Comparison of ENCODE assay signal across 27 cellular contexts in the genomic region with DNA sequence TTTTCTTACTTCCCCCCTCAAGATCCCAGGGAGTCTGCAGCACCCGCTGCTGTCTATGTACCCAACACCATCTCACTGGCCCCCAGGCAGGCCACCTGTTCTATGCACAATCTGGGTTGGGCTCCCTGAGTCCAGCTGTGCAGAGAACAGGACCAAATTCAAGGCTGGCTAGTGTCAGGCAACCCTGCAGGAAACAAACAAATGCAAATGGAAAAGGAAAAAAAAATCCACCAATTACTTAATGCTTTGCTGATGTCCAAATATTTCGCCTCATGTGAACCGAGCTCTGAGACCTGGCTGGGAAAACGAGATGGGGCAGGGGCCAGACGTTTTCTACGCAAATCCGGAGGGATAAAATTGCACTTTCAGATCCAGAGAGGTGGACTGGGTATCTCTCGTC.
DNase-seq lines count a peak whose midpoint lies in the region; ATAC-seq and TF ChIP-seq lines count a peak whose summit lies in the region.
"Had no signal": no experiment of that assay in that cellular context is flagged by ENCODE, and none has a peak within 500 bp of the region (broad histone marks: within the 10 kb centered on the region; RNA-seq: fewer than 3 reads in every experiment).

No MANE protein-coding gene starts in this region.

- H2AFZ ChIP-seq in SK-N-SH (ENCODE audit: low read depth) (no peak overlapping the region), mammary epithelial cell (ENCODE audit: low read depth, low read length) (no peak overlapping the region)

- CTCF ChIA-PET in SK-N-SH (lab: Yijun Ruan, JAX) (interaction anchor here (1.4 kb wide), 1 partner anchor 11 kb away, joined by 4 read pairs; no protein-coding TSS in a partner anchor), mammary epithelial cell (lab: Charles Lee; ENCODE audit: low non-redundant PET) (no interaction called here)

- no peaks in the 10 kb centered on the region for H3K9me2 ChIP-seq in SK-N-SH

- no peaks in the 10 kb centered on the region for H3K27me3 ChIP-seq in SK-N-SH (ENCODE audit: insufficient read depth)
- no peaks in the 10 kb centered on the region for H3K27me3 ChIP-seq in mammary epithelial cell (ENCODE audit: insufficient read depth, low read length)

- H3K27ac ChIP-seq in SK-N-SH (ENCODE audit: low read depth in 2 of 2, low read length in 1 of 2) (peak overlapping the region in 1 of 2 experiments; percentile 89; a peak in 2 of 4 replicates), mammary epithelial cell (ENCODE audit: insufficient read depth, low read depth, low read length) (no peak overlapping the region)
- H3K27ac ChIP-seq: gastrocnemius medialis, thoracic aorta had no signal

- no peak for TF ChIP-seq CTCF in SK-N-SH (IDR thresholded peaks at IDR 0.05)
- no peak for TF ChIP-seq CTCF in mammary epithelial cell (conservative IDR thresholded peaks at IDR 0.05 in 1 of 2, IDR thresholded peaks at IDR 0.05 in 1 of 2; ENCODE audit: extremely low read depth in 1 of 2, insufficient read depth in 1 of 2, low read depth in 1 of 2, low read length in 2 of 2)

- no peaks in the 10 kb centered on the region for H4K20me1 ChIP-seq in SK-N-SH (ENCODE audit: insufficient read depth)
- H4K20me1 ChIP-seq in mammary epithelial cell (ENCODE audit: insufficient read depth, low read length): no peaks in the 10 kb centered on the region

- H3K9ac ChIP-seq in SK-N-SH: no peak overlapping the region
- H3K9ac ChIP-seq in mammary epithelial cell (ENCODE audit: insufficient read depth, low read length): no peak overlapping the region

- dilution Hi-C loops in mammary epithelial cell (cut with HindIII; ENCODE audit: low sequenced_read_pairs): no loop called here

- no peak overlapping the region for H3K4me3 ChIP-seq in SK-N-SH (ENCODE audit: low read depth in 2 of 2, low read length in 1 of 2)
- no peak overlapping the region for H3K4me3 ChIP-seq in mammary epithelial cell (replicated peaks in 1 of 3; ENCODE audit: insufficient read depth in 1 of 3, low read depth in 2 of 3, low read length in 3 of 3)
- H3K4me3 ChIP-seq: gastrocnemius medialis, thoracic aorta had no signal

- no peaks in the 10 kb centered on the region for H3F3A ChIP-seq in SK-N-SH (replicated peaks; ENCODE audit: insufficient read depth)

- H3K36me3 ChIP-seq in SK-N-SH (replicated peaks in 1 of 2; ENCODE audit: control insufficient read depth in 1 of 2, insufficient read depth in 2 of 2, low read length in 1 of 2) (no peaks in the 10 kb centered on the region), mammary epithelial cell (ENCODE audit: insufficient read depth, low read length) (no peaks in the 10 kb centered on the region)
- H3K36me3 ChIP-seq: gastrocnemius medialis, thoracic aorta had no signal

- H3K4me2 ChIP-seq in SK-N-SH (no peak overlapping the region), mammary epithelial cell (ENCODE audit: insufficient read depth, low read depth, low read length) (no peak overlapping the region)

- H3K9me3 ChIP-seq in SK-N-SH (no peaks in the 10 kb centered on the region; the same call in 1 of the 2 replicates), mammary epithelial cell (replicated peaks; ENCODE audit: insufficient read depth, low read length) (peaks cover 2% of the 10 kb centered on the region)
- H3K9me3 ChIP-seq: gastrocnemius medialis, thoracic aorta had no signal

- WGBS in SK-N-SH (ENCODE audit: low lambda C conversion rate): 74% methylated on average over 8 of the region's 8 CpGs
- WGBS in mammary epithelial cell (ENCODE audit: low coverage, missing lambda C conversion rate): 84% methylated on average over 8 of the region's 8 CpGs

- intact Hi-C loops in left ventricle myocardium superior (cut with micrococcal nuclease): no loop called here
- intact Hi-C loops in sciatic nerve (cut with DNase I): no loop called here
- intact Hi-C loops in mammary epithelial cell (cut with micrococcal nuclease): no loop called here

- DNase-seq in SK-N-SH: peak; percentile 47
- peak; percentile 63 for DNase-seq in left ventricle myocardium superior
- DNase-seq in sciatic nerve (ENCODE audit: low spot score): no peak
- DNase-seq in GDM1 (lab: John Stamatoyannopoulos, UW): no peak
- no peak for DNase-seq in DMS53 treated with DMSO at 0.1 percent for 48 hours (lab: John Stamatoyannopoulos, UW; ENCODE audit: unreplicated experiment)
- DNase-seq in mammary epithelial cell: no peak
- DNase-seq: 8988T; activated CD4-positive, alpha-beta memory T cell treated with anti-CD3 and anti-CD28 coated beads for 36 hours; activated CD4-positive, alpha-beta T cell treated with anti-CD3 and anti-CD28 coated beads for 1 hour; activated CD8-positive, alpha-beta memory T cell treated with anti-CD3 and anti-CD28 coated beads, Interleukin-2, amount 50 U/mL, for 48 hours; activated naive CD4-positive, alpha-beta T cell treated with anti-CD3 and anti-CD28 coated beads, Interleukin-2, amount 50 U/mL, for 16 hours; amniotic stem cell; DMS79 treated with DMSO at 0.1 percent for 48 hours; GF-D8; HCEC 1CT; hippocampal formation; Karpas-422; NCI-H1930; NCI-H526; PC-3; small intestine; stimulated activated naive CD4-positive, alpha-beta T cell had no signal

- TF ChIP-seq RAD21 in SK-N-SH (IDR thresholded peaks at IDR 0.05; ENCODE audit: low read length): no peak

- no peak for TF ChIP-seq EP300 in SK-N-SH (IDR thresholded peaks at IDR 0.05; ENCODE audit: borderline replicate concordance in 1 of 2, low read depth in 1 of 2, low read length in 1 of 2)

- POLR2A ChIA-PET in SK-N-SH (lab: Yijun Ruan, JAX): no interaction called here

- in situ Hi-C loops in mammary epithelial cell (cut with MboI; ENCODE audit: low sequenced_read_pairs in 2 of 2): no loop called here

- H3K4me1 ChIP-seq in SK-N-SH (ENCODE audit: control insufficient read depth in 1 of 2, insufficient read depth in 2 of 2, low read depth in 1 of 2, low read length in 1 of 2) (peaks cover 5 to 25% of the 10 kb centered on the region in 2 experiments; a peak in 2 of 4 replicates), mammary epithelial cell (ENCODE audit: insufficient read depth, low read length) (no peaks in the 10 kb centered on the region)
- H3K4me1 ChIP-seq: gastrocnemius medialis had no signal

- ATAC-seq in SK-N-SH treated with all-trans-retinoic acid at 6 μM for 48 hours: no peak
- peak; percentile 66 for ATAC-seq in left ventricle myocardium superior
- ATAC-seq in sciatic nerve: peak; percentile 35
- no peak for ATAC-seq in HG02678 (IDR thresholded peaks at IDR 0.05; ENCODE audit: unreplicated experiment)
- ATAC-seq: HepG2, PC-3 had no signal

- H3K79me2 ChIP-seq in SK-N-SH (ENCODE audit: insufficient read depth) (no peaks in the 10 kb centered on the region), mammary epithelial cell (ENCODE audit: insufficient read depth, low read length) (no peaks in the 10 kb centered on the region)

- no TSS peak for BruUV-seq in mammary epithelial cell (replicated peaks; lab: Mats Ljungman, UMichigan)

TF ChIP-seq in SK-N-SH, 30 proteins besides CTCF, POLR2A, EP300 and RAD21:
- TF ChIP-seq GATA2 (CRISPR knock-in tag; IDR thresholded peaks at IDR 0.05): no peak
- TF ChIP-seq, protein P1, sequence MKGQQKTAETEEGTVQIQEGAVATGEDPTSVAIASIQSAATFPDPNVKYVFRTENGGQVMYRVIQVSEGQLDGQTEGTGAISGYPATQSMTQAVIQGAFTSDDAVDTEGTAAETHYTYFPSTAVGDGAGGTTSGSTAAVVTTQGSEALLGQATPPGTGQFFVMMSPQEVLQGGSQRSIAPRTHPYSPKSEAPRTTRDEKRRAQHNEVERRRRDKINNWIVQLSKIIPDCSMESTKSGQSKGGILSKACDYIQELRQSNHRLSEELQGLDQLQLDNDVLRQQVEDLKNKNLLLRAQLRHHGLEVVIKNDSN (IDR thresholded peaks at IDR 0.05; ENCODE audit: borderline replicate concordance, low read depth): no peak

TF ChIP-seq in SK-N-SH treated with all-trans-retinoic acid at 6 μM for 48 hours, 23 proteins besides CTCF, POLR2A, EP300 and RAD21 (continues in another document):
- TF ChIP-seq BACH2 (CRISPR knock-in tag; IDR thresholded peaks at IDR 0.05; ENCODE audit: borderline replicate concordance): no peak
- TF ChIP-seq RARB (CRISPR knock-in tag; IDR thresholded peaks at IDR 0.05): no peak
- TF ChIP-seq ESRRG (CRISPR knock-in tag; IDR thresholded peaks at IDR 0.05): no peak
- TF ChIP-seq, protein P2, sequence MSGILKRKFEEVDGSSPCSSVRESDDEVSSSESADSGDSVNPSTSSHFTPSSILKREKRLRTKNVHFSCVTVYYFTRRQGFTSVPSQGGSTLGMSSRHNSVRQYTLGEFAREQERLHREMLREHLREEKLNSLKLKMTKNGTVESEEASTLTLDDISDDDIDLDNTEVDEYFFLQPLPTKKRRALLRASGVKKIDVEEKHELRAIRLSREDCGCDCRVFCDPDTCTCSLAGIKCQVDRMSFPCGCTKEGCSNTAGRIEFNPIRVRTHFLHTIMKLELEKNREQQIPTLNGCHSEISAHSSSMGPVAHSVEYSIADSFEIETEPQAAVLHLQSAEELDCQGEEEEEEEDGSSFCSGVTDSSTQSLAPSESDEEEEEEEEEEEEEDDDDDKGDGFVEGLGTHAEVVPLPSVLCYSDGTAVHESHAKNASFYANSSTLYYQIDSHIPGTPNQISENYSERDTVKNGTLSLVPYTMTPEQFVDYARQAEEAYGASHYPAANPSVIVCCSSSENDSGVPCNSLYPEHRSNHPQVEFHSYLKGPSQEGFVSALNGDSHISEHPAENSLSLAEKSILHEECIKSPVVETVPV (CRISPR knock-in tag; IDR thresholded peaks at IDR 0.05): no peak
- TF ChIP-seq ZC3H10 (CRISPR knock-in tag; IDR thresholded peaks at IDR 0.05): no peak
- no peak for TF ChIP-seq PPARA (CRISPR knock-in tag; IDR thresholded peaks at IDR 0.05; ENCODE audit: borderline replicate concordance)
- no peak for TF ChIP-seq TOX (CRISPR knock-in tag; IDR thresholded peaks at IDR 0.05; ENCODE audit: borderline replicate concordance)
- no peak for TF ChIP-seq ZFP3 (CRISPR knock-in tag; IDR thresholded peaks at IDR 0.05)

Comparison
In these comparisons a context has a peak if more than half of its experiments do, and no peak if none do; other contexts are left out.
1. DNase-seq: peak in SK-N-SH (single experiment) and left ventricle myocardium superior (single experiment); none in sciatic nerve (single experiment), GDM1 (single experiment), DMS53 treated with DMSO at 0.1 percent for 48 hours (single experiment) and mammary epithelial cell (single experiment).
2. ATAC-seq: peak in left ventricle myocardium superior (single experiment) and sciatic nerve (single experiment); none in SK-N-SH treated with all-trans-retinoic acid at 6 μM for 48 hours (single experiment) and HG02678 (single experiment).